Comparison of ENCODE assay signal across 8 cellular contexts in the genomic region with DNA sequence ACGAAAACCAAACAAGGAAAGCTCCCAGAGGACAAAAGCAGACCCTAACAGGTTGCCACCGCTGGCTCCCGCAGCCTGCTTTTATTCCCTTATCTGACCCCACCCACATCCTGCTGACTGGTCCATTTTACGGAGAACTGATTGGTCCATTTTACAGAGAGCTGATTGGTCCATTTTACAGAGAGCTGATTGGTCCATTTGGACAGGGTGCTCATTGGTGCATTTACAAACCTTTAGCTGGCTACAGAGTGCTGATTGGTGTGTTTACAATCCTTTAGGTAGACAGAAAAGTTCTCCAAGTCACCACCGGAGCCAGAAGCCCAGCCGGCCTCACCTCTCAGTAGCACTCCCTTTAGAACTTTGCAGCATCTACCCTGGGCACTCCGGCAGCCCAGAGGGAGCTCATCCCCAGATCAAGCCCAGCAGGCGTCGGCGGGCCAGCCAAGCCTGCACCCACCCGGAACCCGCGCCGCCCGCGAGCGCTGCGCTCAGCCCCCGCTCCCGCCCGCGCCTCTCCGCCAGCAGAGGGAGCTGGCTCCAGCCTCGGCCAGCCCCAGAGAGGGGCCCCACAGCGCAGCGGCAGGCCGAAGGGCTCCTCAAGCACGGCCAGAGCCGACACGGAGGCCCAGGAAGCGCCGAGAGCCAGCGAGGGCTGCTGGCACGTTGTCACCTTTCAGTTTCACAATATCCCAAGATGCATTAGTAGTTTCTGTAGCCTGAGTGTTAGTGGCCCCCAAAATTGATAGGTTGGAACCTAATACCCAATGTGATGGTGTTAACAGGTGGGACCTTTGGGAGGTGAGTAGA. TPM values are rescaled to one million over a fixed set of nuclear protein-coding genes. Genes with fewer than 3 reads are reported as not detected.
DNase-seq lines count a peak whose midpoint lies in the region; ATAC-seq and FAIRE-seq lines count a peak whose summit lies in the region.

No MANE protein-coding gene starts in this region.

- H3K27ac Mint-ChIP-seq in activated naive CD4-positive, alpha-beta T cell treated with anti-CD3 and anti-CD28 coated beads, Interleukin-2, amount 50 U/mL, for 24 hours, result no peak overlapping the region

- in situ Hi-C loops in SK-MEL-5 (cut with HindIII; ENCODE audit: low pct_unique_long_range_greater_than_20kb, low sequenced_read_pairs), result no loop called here

- no peaks in the 10 kb centered on the region for H3K36me3 Mint-ChIP-seq in activated naive CD4-positive, alpha-beta T cell treated with anti-CD3 and anti-CD28 coated beads, Interleukin-2, amount 50 U/mL, for 24 hours

- DNase-seq in SK-MEL-5 (ENCODE audit: low read depth, low spot score) (peak; percentile 50), iPS DF 19.7 (ENCODE audit: low read depth, low spot score) (peak; percentile 17), frontal cortex (ENCODE audit: low spot score in 2 of 2) (no peak), EL (no peak)
- DNase-seq in stimulated activated CD4-positive, alpha-beta T cell treated with anti-CD3 and anti-CD28 coated beads, Interleukin-2, amount 100 ng/mL, for 48 hours, result peak; percentile 22 to 48

- H3K4me3 Mint-ChIP-seq in activated naive CD4-positive, alpha-beta T cell treated with anti-CD3 and anti-CD28 coated beads, Interleukin-2, amount 50 U/mL, for 24 hours, result peak overlapping the region; percentile 68

- no peaks in the 10 kb centered on the region for H3K27me3 Mint-ChIP-seq in activated naive CD4-positive, alpha-beta T cell treated with anti-CD3 and anti-CD28 coated beads, Interleukin-2, amount 50 U/mL, for 24 hours

- no peaks in the 10 kb centered on the region for H3K9me3 Mint-ChIP-seq in activated naive CD4-positive, alpha-beta T cell treated with anti-CD3 and anti-CD28 coated beads, Interleukin-2, amount 50 U/mL, for 24 hours

- peak; percentile 91 for ATAC-seq in GM18498 (IDR thresholded peaks at IDR 0.05; ENCODE audit: unreplicated experiment)
- peak; percentile 82 for ATAC-seq in HG02852 (IDR thresholded peaks at IDR 0.05; ENCODE audit: unreplicated experiment)

- peaks cover 6% of the 10 kb centered on the region for H3K4me1 Mint-ChIP-seq in activated naive CD4-positive, alpha-beta T cell treated with anti-CD3 and anti-CD28 coated beads, Interleukin-2, amount 50 U/mL, for 24 hours

- no peak for FAIRE-seq in frontal cortex (lab: Jason Lieb, UNC)

RNA-seq across cellular contexts. Expression of a gene that starts 35.3 kb away (rescaled TPM):
- 587 and 632 TPM in 2 replicates for total RNA-seq in SK-MEL-5 (2014; rRNA removed; shearing (Covaris generic))
- polyA plus RNA-seq in SK-MEL-5 (2015; cell fraction: cytosol; rRNA removed), result 423 and 440 TPM in 2 replicates
- polyA plus RNA-seq in SK-MEL-5 (2015; cell fraction: nucleus; rRNA removed), result 193 and 205 TPM in 2 replicates
- total RNA-seq in frontal cortex, result 104 TPM

Comparison
In these comparisons a context has a peak if more than half of its experiments do, and no peak if none do; other contexts are left out.
1. DNase-seq: peak in SK-MEL-5 (single experiment), iPS DF 19.7 (single experiment) and stimulated activated CD4-positive, alpha-beta T cell treated with anti-CD3 and anti-CD28 coated beads, Interleukin-2, amount 100 ng/mL, for 48 hours (2 of 2); none in frontal cortex (0 of 2) and EL (single experiment).